ENCODE assay signal across 11 cellular contexts in the genomic region with DNA sequence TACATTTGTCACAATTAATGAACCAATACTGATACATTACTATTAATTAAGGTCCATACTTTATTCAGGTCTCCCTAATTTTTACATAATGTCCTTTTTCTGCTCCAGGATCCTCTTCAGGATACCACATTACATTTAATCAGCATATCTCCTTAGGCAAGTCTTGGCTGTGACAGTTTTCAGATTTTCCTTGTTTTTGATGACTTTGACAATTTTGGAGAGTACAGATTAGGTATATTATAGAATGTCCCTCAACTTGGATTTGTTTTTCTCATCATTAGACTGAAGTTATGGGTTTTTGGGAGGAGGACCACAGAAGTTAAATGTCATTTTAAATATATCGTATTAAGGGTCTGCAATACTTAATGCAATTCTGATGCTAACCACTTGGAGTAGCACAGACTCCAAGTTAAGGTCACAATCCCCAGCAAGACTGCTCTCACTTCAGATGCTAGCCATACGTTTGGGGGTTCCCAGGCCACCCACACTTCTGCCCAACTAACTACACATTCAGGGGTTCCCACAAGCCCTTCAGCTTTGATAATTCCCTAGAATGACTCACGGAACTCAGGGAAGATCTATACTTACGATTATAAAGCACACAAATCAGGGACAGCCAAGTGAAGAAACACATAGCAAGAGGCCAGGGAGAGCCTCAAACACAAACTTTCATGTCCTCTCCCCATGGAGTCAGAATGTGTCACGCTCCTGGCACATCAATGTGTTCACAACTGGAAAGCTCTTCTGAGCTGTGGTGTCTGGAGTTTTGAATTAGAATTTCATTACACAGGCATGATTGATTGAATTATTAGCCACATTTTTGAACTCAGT. TPM values are rescaled to one million over a fixed set of nuclear protein-coding genes. Genes with fewer than 3 reads are reported as not detected.
DNase-seq lines count a peak whose midpoint lies in the region; ATAC-seq and TF ChIP-seq lines count a peak whose summit lies in the region.
"Had no signal": no experiment of that assay in that cellular context is flagged by ENCODE, and none has a peak within 500 bp of the region (broad histone marks: within the 10 kb centered on the region; RNA-seq: fewer than 3 reads in every experiment).

No MANE protein-coding gene starts in this region.

- H3K4me2 ChIP-seq in GM23338: no peak overlapping the region

- no peaks in the 10 kb centered on the region for H3K79me2 ChIP-seq in GM23338 (replicated peaks; ENCODE audit: insufficient read depth)

- peak; percentile 87 for ATAC-seq in GM23338
- ATAC-seq in GM18870 (IDR thresholded peaks at IDR 0.05; ENCODE audit: unreplicated experiment): no peak

- H3F3A ChIP-seq in GM23338 (replicated peaks; ENCODE audit: low read depth): no peaks in the 10 kb centered on the region

- H3K4me3 Mint-ChIP-seq in GM23338: no peak overlapping the region

- no peaks in the 10 kb centered on the region for H3K4me1 ChIP-seq in GM23338 (ENCODE audit: insufficient read depth)

- no peak overlapping the region for H2AFZ ChIP-seq in GM23338

- no peak overlapping the region for H3K27ac Mint-ChIP-seq in GM23338

- 67 to 72% methylated on average over 5 of the region's 5 CpGs for WGBS in lower leg skin, 2 donors

- H3K27ac ChIP-seq in GM23338 (ENCODE audit: low read depth): no peak overlapping the region

- intact Hi-C loops in lower leg skin (cut with DNase I; ENCODE audit: low total_unique reads): no loop called here

- TF ChIP-seq CTCF in GM23338 (conservative IDR thresholded peaks at IDR 0.05; ENCODE audit: low read depth in 2 of 2) (peak; percentile 41 to 42), lower leg skin (IDR thresholded peaks at IDR 0.05) (no peak)

- H3K27me3 ChIP-seq in GM23338 (ENCODE audit: insufficient read depth): no peaks in the 10 kb centered on the region

- H4K20me1 ChIP-seq in GM23338 (replicated peaks; ENCODE audit: insufficient read depth): no peaks in the 10 kb centered on the region

- H3K36me3 Mint-ChIP-seq in GM23338 (ENCODE audit: low read depth): no peaks in the 10 kb centered on the region

- H3K36me3 ChIP-seq in GM23338 (ENCODE audit: insufficient read depth): no peaks in the 10 kb centered on the region

- no peaks in the 10 kb centered on the region for H3K27me3 Mint-ChIP-seq in GM23338 (ENCODE audit: insufficient read depth, low read depth, poor library complexity)

- H3K9me2 ChIP-seq in GM23338 (ENCODE audit: insufficient read depth): no peaks in the 10 kb centered on the region

- DNase-seq in AG20443 (ENCODE audit: low spot score) (peak; percentile 11), GM23338 (ENCODE audit: low spot score) (peak; percentile 57), SK-MEL-5 (ENCODE audit: low read depth, low spot score) (peak; percentile 44), iPS-NIHi11 (ENCODE audit: low spot score) (peak; percentile 14), lower leg skin (ENCODE audit: low spot score in 2 of 2) (no peak), NOMO-1 treated with DMSO at 0.1 percent for 48 hours (lab: John Stamatoyannopoulos, UW; ENCODE audit: unreplicated experiment) (no peak)
- DNase-seq in activated CD4-positive, alpha-beta T cell treated with anti-CD3 and anti-CD28 coated beads, Interleukin-2, amount 50 U/mL, for 1 hour: no peak
- DNase-seq: activated CD4-positive, alpha-beta T cell treated with anti-CD3 and anti-CD28 coated beads for 48 hours; NCI-H187 had no signal

- H3K9me3 Mint-ChIP-seq in GM23338: no peaks in the 10 kb centered on the region

- H3K4me3 ChIP-seq in GM23338 (no peak overlapping the region), lower leg skin (ENCODE audit: low read depth, poor library complexity, severe bottlenecking) (no peak overlapping the region)

- in situ Hi-C loops in SK-MEL-5 (cut with HindIII; ENCODE audit: low pct_unique_long_range_greater_than_20kb, low sequenced_read_pairs): no loop called here

- H3K4me1 Mint-ChIP-seq in GM23338: peaks cover 5% of the 10 kb centered on the region

- no peak for TF ChIP-seq POLR2A in lower leg skin (IDR thresholded peaks at IDR 0.05)

TF ChIP-seq in GM23338, 12 proteins besides CTCF, POLR2A, EP300 and RAD21 (continues in another document):
- TF ChIP-seq, protein P1, sequence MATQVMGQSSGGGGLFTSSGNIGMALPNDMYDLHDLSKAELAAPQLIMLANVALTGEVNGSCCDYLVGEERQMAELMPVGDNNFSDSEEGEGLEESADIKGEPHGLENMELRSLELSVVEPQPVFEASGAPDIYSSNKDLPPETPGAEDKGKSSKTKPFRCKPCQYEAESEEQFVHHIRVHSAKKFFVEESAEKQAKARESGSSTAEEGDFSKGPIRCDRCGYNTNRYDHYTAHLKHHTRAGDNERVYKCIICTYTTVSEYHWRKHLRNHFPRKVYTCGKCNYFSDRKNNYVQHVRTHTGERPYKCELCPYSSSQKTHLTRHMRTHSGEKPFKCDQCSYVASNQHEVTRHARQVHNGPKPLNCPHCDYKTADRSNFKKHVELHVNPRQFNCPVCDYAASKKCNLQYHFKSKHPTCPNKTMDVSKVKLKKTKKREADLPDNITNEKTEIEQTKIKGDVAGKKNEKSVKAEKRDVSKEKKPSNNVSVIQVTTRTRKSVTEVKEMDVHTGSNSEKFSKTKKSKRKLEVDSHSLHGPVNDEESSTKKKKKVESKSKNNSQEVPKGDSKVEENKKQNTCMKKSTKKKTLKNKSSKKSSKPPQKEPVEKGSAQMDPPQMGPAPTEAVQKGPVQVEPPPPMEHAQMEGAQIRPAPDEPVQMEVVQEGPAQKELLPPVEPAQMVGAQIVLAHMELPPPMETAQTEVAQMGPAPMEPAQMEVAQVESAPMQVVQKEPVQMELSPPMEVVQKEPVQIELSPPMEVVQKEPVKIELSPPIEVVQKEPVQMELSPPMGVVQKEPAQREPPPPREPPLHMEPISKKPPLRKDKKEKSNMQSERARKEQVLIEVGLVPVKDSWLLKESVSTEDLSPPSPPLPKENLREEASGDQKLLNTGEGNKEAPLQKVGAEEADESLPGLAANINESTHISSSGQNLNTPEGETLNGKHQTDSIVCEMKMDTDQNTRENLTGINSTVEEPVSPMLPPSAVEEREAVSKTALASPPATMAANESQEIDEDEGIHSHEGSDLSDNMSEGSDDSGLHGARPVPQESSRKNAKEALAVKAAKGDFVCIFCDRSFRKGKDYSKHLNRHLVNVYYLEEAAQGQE (IDR thresholded peaks at IDR 0.05; ENCODE audit: unreplicated experiment): no peak
- no peak for TF ChIP-seq JUNB (IDR thresholded peaks at IDR 0.05; ENCODE audit: unreplicated experiment)
- no peak for TF ChIP-seq EZH2phosphoT487 (IDR thresholded peaks at IDR 0.05; ENCODE audit: unreplicated experiment)
- no peak for TF ChIP-seq CREB1 (CRISPR knock-in tag; IDR thresholded peaks at IDR 0.05; ENCODE audit: low read depth)
- no peak for TF ChIP-seq POLR2AphosphoS5 (IDR thresholded peaks at IDR 0.05; ENCODE audit: low read depth)
- TF ChIP-seq NANOG (IDR thresholded peaks at IDR 0.05; ENCODE audit: borderline replicate concordance): no peak
- no peak for TF ChIP-seq ZNF331 (CRISPR knock-in tag; IDR thresholded peaks at IDR 0.05; ENCODE audit: low read depth)
- TF ChIP-seq ZNF114 (CRISPR knock-in tag; IDR thresholded peaks at IDR 0.05): no peak
- TF ChIP-seq STAT1 (IDR thresholded peaks at IDR 0.05; ENCODE audit: unreplicated experiment): no peak

RNA-seq across cellular contexts. Expression of a gene that starts 17.0 kb away (rescaled TPM):
- 20.7 and 21.4 TPM in 2 replicates for total RNA-seq in GM23338 (2014; rRNA removed; shearing (Covaris generic))
- 6.0 and 6.1 TPM in 2 replicates for polyA plus RNA-seq in GM23338 (2016; fragmentation: Nextera tagmentation; extraction: Ambion mirVana)
- 20.0 and 20.1 TPM in 2 replicates for total RNA-seq in SK-MEL-5 (2014; rRNA removed; shearing (Covaris generic))
- polyA plus RNA-seq in SK-MEL-5 (2015; cell fraction: cytosol; rRNA removed): 10.8 and 13.2 TPM in 2 replicates
- 6.4 and 9.5 TPM in 2 replicates for polyA plus RNA-seq in SK-MEL-5 (2015; cell fraction: nucleus; rRNA removed)
- 1 to 10 TPM; 5.7 to 9.2 (median 7.2) TPM for total RNA-seq in lower leg skin

RNA-seq across cellular contexts. Expression of a gene that starts 56.3 kb away (rescaled TPM):
- not detected in 2 replicates for total RNA-seq in GM23338 (2014; rRNA removed; shearing (Covaris generic))
- not detected in 2 replicates for polyA plus RNA-seq in GM23338 (2016; fragmentation: Nextera tagmentation; extraction: Ambion mirVana)
- not detected in 2 replicates for total RNA-seq in SK-MEL-5 (2014; rRNA removed; shearing (Covaris generic))
- not detected in 2 replicates for polyA plus RNA-seq in SK-MEL-5 (2015; cell fraction: cytosol; rRNA removed)
- polyA plus RNA-seq in SK-MEL-5 (2015; cell fraction: nucleus; rRNA removed): not detected in 2 replicates
- total RNA-seq in lower leg skin: under 1 TPM in 1 of 4 donors, not detected in 3; 0.94 TPM
- total RNA-seq: mucosa of gallbladder had no signal

Comparison
In these comparisons a context has a peak if more than half of its experiments do, and no peak if none do; other contexts are left out.
1. DNase-seq: peak in AG20443 (single experiment), GM23338 (single experiment), SK-MEL-5 (single experiment) and iPS-NIHi11 (single experiment); none in activated CD4-positive, alpha-beta T cell treated with anti-CD3 and anti-CD28 coated beads, Interleukin-2, amount 50 U/mL, for 1 hour (single experiment), lower leg skin (0 of 2) and NOMO-1 treated with DMSO at 0.1 percent for 48 hours (single experiment).
2. CTCF ChIP-seq: peak in GM23338 (2 of 2); none in lower leg skin (0 of 3).